1 cellular context compared by ENCODE assay signal in genomic region chr5:175484322-175484721, GRCh38.
A peak's percentile ranks its signal among the peaks of the same experiment; 100 is the strongest.
TF ChIP-seq lines count a peak whose summit lies in the region.

No MANE protein-coding gene starts in this region.

TF ChIP-seq in K562, 482 proteins besides CTCF, POLR2A, EP300 and RAD21 (continued from another document):
- TF ChIP-seq CEBPZ (IDR thresholded peaks at IDR 0.05; ENCODE audit: borderline replicate concordance, low read depth, low read length) (no peak), POLR2G (IDR thresholded peaks at IDR 0.05; ENCODE audit: low read depth, low read length) (peak; percentile 63), ZNF740 (CRISPR knock-in tag; IDR thresholded peaks at IDR 0.05) (no peak), ZNF740 (tag; IDR thresholded peaks at IDR 0.05) (no peak)
TF ChIP-seq in K562: peak in this region for 3.
